Comparison of ENCODE assay signal across 25 cellular contexts in the genomic region with DNA sequence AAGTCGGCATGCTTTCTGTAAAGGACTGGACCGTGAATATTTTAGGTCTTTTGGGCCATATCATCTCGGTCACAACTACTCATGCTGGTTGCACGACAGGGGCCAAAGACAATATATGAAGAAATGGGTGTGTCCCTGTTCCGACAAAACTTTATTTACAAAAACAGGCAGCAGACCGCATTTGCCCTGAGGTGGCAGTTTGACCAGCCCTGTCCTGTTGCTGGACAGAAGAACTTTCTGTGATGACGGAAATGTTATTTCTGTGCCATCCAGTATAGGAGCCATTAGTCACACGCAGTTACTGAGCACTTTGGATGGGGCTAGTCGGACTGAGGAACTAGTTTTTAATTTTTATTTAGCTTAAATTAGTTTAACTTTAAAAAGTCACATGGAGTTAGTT.
DNase-seq lines count a peak whose midpoint lies in the region; ATAC-seq, FAIRE-seq and TF ChIP-seq lines count a peak whose summit lies in the region.
"Had no signal": no experiment of that assay in that cellular context is flagged by ENCODE, and none has a peak within 500 bp of the region (broad histone marks: within the 10 kb centered on the region; RNA-seq: fewer than 3 reads in every experiment).

No MANE protein-coding gene starts in this region.

- intact Hi-C loops in HepG2 (cut with micrococcal nuclease; ENCODE audit: unreplicated experiment), result no loop called here
- intact Hi-C loops in right lobe of liver (cut with DNase I), result loop anchor here (10.0 kb wide), 1 partner anchor 272 kb away; no protein-coding TSS in a partner anchor
- intact Hi-C loops in left cardiac atrium (cut with DNase I), result loop anchor here (5.0 to 10.0 kb wide), 3 partner anchors 269 to 289 kb away; no protein-coding TSS in a partner anchor

- no peak for ATAC-seq in HepG2
- no peak for ATAC-seq in right lobe of liver
- ATAC-seq in left cardiac atrium, result no peak

- H3K36me3 ChIP-seq in HepG2 (replicated peaks in 1 of 2; ENCODE audit: control insufficient read depth in 1 of 2, insufficient read depth in 2 of 2, low read length in 2 of 2) (no peaks in the 10 kb centered on the region), right lobe of liver (no peaks in the 10 kb centered on the region)
- H3K36me3 ChIP-seq: BE2C had no signal

- POLR2A ChIA-PET in HepG2 (lab: Yijun Ruan, JAX), result no interaction called here

- TF ChIP-seq POLR2A in HepG2 (IDR thresholded peaks at IDR 0.05; ENCODE audit: insufficient read depth in 1 of 2, low read depth in 2 of 2, low read length in 2 of 2) (no peak), right lobe of liver (IDR thresholded peaks at IDR 0.05) (no peak)

- H3K27me3 ChIP-seq in HepG2 (ENCODE audit: control insufficient read depth in 1 of 2, insufficient read depth in 2 of 2, low read length in 2 of 2), result peaks cover 2 to 3% of the 10 kb centered on the region in 2 experiments; a peak in 1 of 5 replicates
- H3K27me3 ChIP-seq in right lobe of liver, result no peaks in the 10 kb centered on the region
- H3K27me3 ChIP-seq: BE2C had no signal

- H3K27me3 Mint-ChIP-seq in endothelial cell (ENCODE audit: unreplicated experiment), result peaks cover 2% of the 10 kb centered on the region

- no peak for TF ChIP-seq RAD21 in HepG2 (CRISPR knock-in tag; IDR thresholded peaks at IDR 0.05)

- FAIRE-seq in HepG2 (lab: Jason Lieb, UNC), result no peak
- peak; percentile 81 for FAIRE-seq in urothelium cell line (lab: Jason Lieb, UNC)
- FAIRE-seq: A204.1, G401.6, GM12892, GM18507, HTR-8/SVneo had no signal

- in situ Hi-C loops in HepG2 (cut with HindIII; ENCODE audit: extremely low pct_ligation_motif_present, low pct_unique_long_range_greater_than_20kb), result loop anchor here (5.0 kb wide), 1 partner anchor 269 kb away; no protein-coding TSS in a partner anchor

- H2AFZ ChIP-seq in HepG2 (ENCODE audit: low read length), result no peak overlapping the region

- H3K27ac ChIP-seq in HepG2 (ENCODE audit: extremely low read length, insufficient read depth, low read length), result no peak overlapping the region
- no peak overlapping the region for H3K27ac ChIP-seq in right lobe of liver

- H3K9me3 Mint-ChIP-seq in endothelial cell (ENCODE audit: unreplicated experiment), result no peaks in the 10 kb centered on the region
- H3K9me3 Mint-ChIP-seq: CD4-positive, CD25-positive, alpha-beta regulatory T cell; CD8-positive, alpha-beta memory T cell had no signal

- CTCF ChIA-PET in HepG2 (lab: Yijun Ruan, JAX; ENCODE audit: low intra/inter-chr PET ratio, low total read pairs), result interaction anchor here (2.5 kb wide), 1 partner anchor 269 kb away, joined by 19 read pairs; no protein-coding TSS in a partner anchor

- H3K9me3 ChIP-seq in HepG2 (ENCODE audit: low read length), result no peaks in the 10 kb centered on the region
- H3K9me3 ChIP-seq in right lobe of liver, result no peaks in the 10 kb centered on the region
- H3K9me3 ChIP-seq: BE2C had no signal

- H3K4me3 Mint-ChIP-seq in endothelial cell (ENCODE audit: unreplicated experiment), result no peak overlapping the region
- H3K4me3 Mint-ChIP-seq: CD4-positive, CD25-positive, alpha-beta regulatory T cell; CD8-positive, alpha-beta memory T cell; H9 had no signal

- no peak overlapping the region for H3K4me2 ChIP-seq in HepG2 (ENCODE audit: low read depth, low read length)

- no peak overlapping the region for H3K27ac Mint-ChIP-seq in endothelial cell (ENCODE audit: unreplicated experiment)
- H3K27ac Mint-ChIP-seq: CD4-positive, CD25-positive, alpha-beta regulatory T cell; H9 had no signal

- no peaks in the 10 kb centered on the region for H3K36me3 Mint-ChIP-seq in endothelial cell (ENCODE audit: low read depth, unreplicated experiment)
- H3K36me3 Mint-ChIP-seq: CD4-positive, CD25-positive, alpha-beta regulatory T cell; CD8-positive, alpha-beta memory T cell had no signal

- H3K4me1 Mint-ChIP-seq in endothelial cell (ENCODE audit: unreplicated experiment), result no peaks in the 10 kb centered on the region

- BruUV-seq in HepG2 (replicated peaks; lab: Mats Ljungman, UMichigan), result no TSS peak

- TF ChIP-seq EP300 in HepG2 (IDR thresholded peaks at IDR 0.05; ENCODE audit: low read depth in 2 of 2, low read length in 2 of 2), result no peak
- TF ChIP-seq EP300 in HepG2 (CRISPR knock-in tag; IDR thresholded peaks at IDR 0.05; ENCODE audit: borderline replicate concordance), result no peak

- H3K9ac ChIP-seq in HepG2 (ENCODE audit: insufficient read depth, low read depth, low read length), result no peak overlapping the region

- H3K79me2 ChIP-seq in HepG2 (ENCODE audit: insufficient read depth, low read length), result no peaks in the 10 kb centered on the region

- 27% methylated on average over 9 of the region's 9 CpGs for WGBS in HepG2 (ENCODE audit: low lambda C conversion rate)
- WGBS in right lobe of liver (ENCODE audit: insufficient coverage, low coverage, low lambda C conversion rate, missing lambda C conversion rate), result 52% methylated on average over 9 of the region's 9 CpGs

- H3K4me3 ChIP-seq in HepG2 (replicated peaks in 1 of 3; ENCODE audit: insufficient read depth in 1 of 3, low read depth in 2 of 3, low read length in 3 of 3), result no peak overlapping the region
- H3K4me3 ChIP-seq in right lobe of liver, result no peak overlapping the region

- H4K20me1 ChIP-seq in HepG2 (ENCODE audit: insufficient read depth, low read length), result no peaks in the 10 kb centered on the region

- TF ChIP-seq CTCF in HepG2 (CRISPR knock-in tag; IDR thresholded peaks at IDR 0.05) (no peak), right lobe of liver (IDR thresholded peaks at IDR 0.05) (no peak), endothelial cell (IDR thresholded peaks at IDR 0.05; ENCODE audit: unreplicated experiment) (no peak)

- no peak for DNase-seq in HepG2 (ENCODE audit: low spot score)
- no peak for DNase-seq in right lobe of liver
- peak; percentile 30 for DNase-seq in NCI-H460 (ENCODE audit: extremely low read depth, low read depth)
- peak; percentile 25 to 36 for DNase-seq in dermis microvascular lymphatic vessel endothelial cell (ENCODE audit: low read depth in 2 of 2)
- no peak for DNase-seq in urothelium cell line (ENCODE audit: low spot score)
- DNase-seq in endothelial cell (ENCODE audit: low spot score), result no peak
- no peak for DNase-seq in left cardiac atrium
- DNase-seq in RPMI8226, result no peak
- DNase-seq: ACHN; BE2C; C1 segment of cervical spinal cord; CD4-positive, CD25-positive, alpha-beta regulatory T cell; CD8-positive, alpha-beta memory T cell; COR-L47; DMS 273 treated with DMSO at 0.1 percent for 48 hours; DMS53; DND-41; EL; GOT3; H9 had no signal

- H3K4me1 ChIP-seq in HepG2 (ENCODE audit: insufficient read depth, low read length) (no peaks in the 10 kb centered on the region), right lobe of liver (no peaks in the 10 kb centered on the region)
- H3K4me1 ChIP-seq: BE2C had no signal

TF ChIP-seq in HepG2, 621 proteins besides CTCF, POLR2A, EP300 and RAD21 (continues in another document):
- TF ChIP-seq SMAD1 (CRISPR knock-in tag; IDR thresholded peaks at IDR 0.05; ENCODE audit: borderline replicate concordance, low read depth), result no peak
- TF ChIP-seq, protein P1, sequence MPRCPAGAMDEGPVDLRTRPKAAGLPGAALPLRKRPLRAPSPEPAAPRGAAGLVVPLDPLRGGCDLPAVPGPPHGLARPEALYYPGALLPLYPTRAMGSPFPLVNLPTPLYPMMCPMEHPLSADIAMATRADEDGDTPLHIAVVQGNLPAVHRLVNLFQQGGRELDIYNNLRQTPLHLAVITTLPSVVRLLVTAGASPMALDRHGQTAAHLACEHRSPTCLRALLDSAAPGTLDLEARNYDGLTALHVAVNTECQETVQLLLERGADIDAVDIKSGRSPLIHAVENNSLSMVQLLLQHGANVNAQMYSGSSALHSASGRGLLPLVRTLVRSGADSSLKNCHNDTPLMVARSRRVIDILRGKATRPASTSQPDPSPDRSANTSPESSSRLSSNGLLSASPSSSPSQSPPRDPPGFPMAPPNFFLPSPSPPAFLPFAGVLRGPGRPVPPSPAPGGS (CRISPR knock-in tag; IDR thresholded peaks at IDR 0.05), result no peak

Comparison
In these comparisons a context has a peak if more than half of its experiments do, and no peak if none do; other contexts are left out.
1. DNase-seq: peak in NCI-H460 (single experiment) and dermis microvascular lymphatic vessel endothelial cell (2 of 2); none in HepG2 (single experiment), right lobe of liver (0 of 3), urothelium cell line (single experiment), endothelial cell (single experiment), left cardiac atrium (single experiment) and RPMI8226 (single experiment).